ENCODE assay signal across 29 cellular contexts in genomic region chr10:132660385-132660784, GRCh38.
"Had no signal": no experiment of that assay in that cellular context is flagged by ENCODE, and none has a peak within 500 bp of the region (broad histone marks: within the 10 kb centered on the region; RNA-seq: fewer than 3 reads in every experiment).

No MANE protein-coding gene starts in this region.

- H3K36me3 Mint-ChIP-seq: natural killer cell treated with Interleukin-12 subunit alpha and Interleukin-12 subunit beta and Interleukin-15 and Interleukin-18, amount 100 ng/mL, for 72 hours; stimulated activated effector memory CD8-positive, alpha-beta T cell treated with anti-CD3 and anti-CD28 coated beads, Interleukin-12 subunit alpha, Interleukin-12 subunit beta, amount 100 ng/mL, for 72 hours had no signal

- H3K4me3 Mint-ChIP-seq: dendritic cell treated with granulocyte-macrophage colony-stimulating factor and Interleukin-4, amounts not matched to agents 40 ng/mL and 50 ng/mL, for 4 days; endodermal cell; mesothelial cell of epicardium; natural killer cell treated with Interleukin-12 subunit alpha and Interleukin-12 subunit beta and Interleukin-15 and Interleukin-18, amount 100 ng/mL, for 72 hours; neural crest cell; stimulated activated effector memory CD8-positive, alpha-beta T cell treated with anti-CD3 and anti-CD28 coated beads, Interleukin-12 subunit alpha, Interleukin-12 subunit beta, amount 100 ng/mL, for 72 hours; stimulated activated naive CD8-positive, alpha-beta T cell treated with anti-CD3 and anti-CD28 coated beads, Interleukin-15, Interleukin-2, amounts not matched to agents 100 ng/mL and 50 ng/mL, for 24 hours had no signal

- H3K27ac ChIP-seq: colonic mucosa, epithelial cell of prostate, gastrocnemius medialis, heart left ventricle, hepatocyte, neutrophil, pancreas, right lobe of liver, thoracic aorta, transverse colon, vagina had no signal

- H3K4me1 ChIP-seq: colonic mucosa, gastrocnemius medialis, transverse colon, vagina had no signal

- ATAC-seq: esophagus mucosa; mucosa of descending colon; natural killer cell treated with Interleukin-12 subunit alpha and Interleukin-12 subunit beta and Interleukin-15 and Interleukin-18, amount 100 ng/mL, for 72 hours; stimulated activated effector memory CD8-positive, alpha-beta T cell treated with anti-CD3 and anti-CD28 coated beads, Interleukin-12 subunit alpha, Interleukin-12 subunit beta, amount 100 ng/mL, for 72 hours had no signal

- H3K9me3 ChIP-seq: colonic mucosa, gastrocnemius medialis, mucosa of descending colon, neutrophil, pancreas, right lobe of liver, thoracic aorta, transverse colon, vagina had no signal

- H3K4me3 ChIP-seq: colonic mucosa, gastrocnemius medialis, heart left ventricle, hepatocyte, mucosa of descending colon, pancreas, right lobe of liver, smooth muscle cell, thoracic aorta, transverse colon, vagina had no signal

- H3K36me3 ChIP-seq: colonic mucosa, pancreas, transverse colon had no signal

- H3K27me3 Mint-ChIP-seq: dendritic cell treated with granulocyte-macrophage colony-stimulating factor and Interleukin-4, amounts not matched to agents 40 ng/mL and 50 ng/mL, for 4 days; naive B cell; natural killer cell treated with Interleukin-12 subunit alpha and Interleukin-12 subunit beta and Interleukin-15 and Interleukin-18, amount 100 ng/mL, for 72 hours; progenitor cell of endocrine pancreas; stimulated activated naive CD8-positive, alpha-beta T cell treated with anti-CD3 and anti-CD28 coated beads, Interleukin-15, Interleukin-2, amounts not matched to agents 100 ng/mL and 50 ng/mL, for 24 hours had no signal

- H3K27ac Mint-ChIP-seq: dendritic cell treated with granulocyte-macrophage colony-stimulating factor and Interleukin-4, amounts not matched to agents 40 ng/mL and 50 ng/mL, for 4 days; endodermal cell; mesothelial cell of epicardium; natural killer cell treated with Interleukin-12 subunit alpha and Interleukin-12 subunit beta and Interleukin-15 and Interleukin-18, amount 100 ng/mL, for 72 hours; progenitor cell of endocrine pancreas; stimulated activated effector memory CD8-positive, alpha-beta T cell treated with anti-CD3 and anti-CD28 coated beads, Interleukin-12 subunit alpha, Interleukin-12 subunit beta, amount 100 ng/mL, for 72 hours; stimulated activated naive CD8-positive, alpha-beta T cell treated with anti-CD3 and anti-CD28 coated beads, Interleukin-15, Interleukin-2, amounts not matched to agents 100 ng/mL and 50 ng/mL, for 24 hours had no signal

- H3K9me3 Mint-ChIP-seq: dendritic cell treated with granulocyte-macrophage colony-stimulating factor and Interleukin-4, amounts not matched to agents 40 ng/mL and 50 ng/mL, for 4 days; endodermal cell; mesothelial cell of epicardium; naive B cell; natural killer cell treated with Interleukin-12 subunit alpha and Interleukin-12 subunit beta and Interleukin-15 and Interleukin-18, amount 100 ng/mL, for 72 hours; neural crest cell; stimulated activated effector memory CD8-positive, alpha-beta T cell treated with anti-CD3 and anti-CD28 coated beads, Interleukin-12 subunit alpha, Interleukin-12 subunit beta, amount 100 ng/mL, for 72 hours; stimulated activated naive CD8-positive, alpha-beta T cell treated with anti-CD3 and anti-CD28 coated beads, Interleukin-15, Interleukin-2, amounts not matched to agents 100 ng/mL and 50 ng/mL, for 24 hours had no signal

- H3K4me1 Mint-ChIP-seq: mesothelial cell of epicardium; stimulated activated effector memory CD8-positive, alpha-beta T cell treated with anti-CD3 and anti-CD28 coated beads, Interleukin-12 subunit alpha, Interleukin-12 subunit beta, amount 100 ng/mL, for 72 hours had no signal

- H3K27me3 ChIP-seq: colonic mucosa, gastrocnemius medialis, heart left ventricle, hepatocyte, neutrophil, pancreas, right lobe of liver, transverse colon, vagina had no signal

- DNase-seq: colonic mucosa; effector CD8-positive, alpha-beta T cell; endodermal cell; foreskin fibroblast; gastrocnemius medialis; heart left ventricle; kidney; mesenchymal stem cell; mucosa of descending colon; naive B cell; stimulated activated CD4-positive, alpha-beta T cell treated with anti-CD3 and anti-CD28 coated beads, Interleukin-2, amount 100 ng/mL, for 24 hours; stimulated activated CD4-positive, alpha-beta T cell treated with anti-CD3 and anti-CD28 coated beads, Interleukin-4, amount 100 ng/mL, for 24 hours; transverse colon had no signal
